Comparison of ENCODE assay signal across 1 cellular context in the genomic region with DNA sequence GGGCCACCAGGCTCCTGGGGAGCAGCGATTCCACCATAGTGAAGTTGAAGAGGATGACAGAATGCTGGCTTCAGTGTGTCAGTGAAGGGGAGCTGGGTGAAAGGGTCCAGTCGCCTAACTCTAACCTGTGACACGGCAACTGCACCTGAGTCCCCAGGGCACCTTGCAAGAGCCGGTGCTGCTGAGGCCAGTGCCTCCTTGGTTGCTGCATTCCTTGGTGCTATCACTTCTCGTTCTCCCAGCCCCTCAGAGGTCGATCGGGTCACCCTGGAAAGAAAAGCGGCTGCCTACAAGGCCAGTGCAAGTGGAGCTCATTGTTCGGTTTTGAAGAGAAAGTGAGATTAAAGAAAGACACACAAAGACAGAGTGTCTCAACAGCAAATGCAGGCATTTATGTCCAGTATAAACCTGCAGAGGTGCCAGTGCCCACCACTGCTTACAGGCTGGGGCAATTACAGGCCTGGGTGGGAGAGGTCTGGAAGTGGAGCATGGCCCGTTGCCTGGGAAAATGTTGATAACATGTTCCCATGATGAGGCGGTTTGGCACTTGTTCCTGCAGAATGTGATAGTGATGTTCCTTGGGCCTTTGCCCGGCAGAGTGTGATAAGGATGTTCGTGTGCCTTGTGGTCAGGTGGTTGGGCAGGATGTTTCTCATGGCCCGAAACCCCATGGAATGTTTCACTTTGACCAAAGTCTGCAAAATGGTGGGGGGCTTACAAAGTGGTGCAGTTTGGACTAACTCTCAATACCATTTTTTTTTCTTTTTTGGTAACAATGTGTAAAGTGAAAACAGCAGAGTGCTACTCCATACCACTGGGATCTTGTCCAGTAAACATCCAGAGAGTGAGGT.
TF ChIP-seq lines count a peak whose summit lies in the region.

No MANE protein-coding gene starts in this region.

TF ChIP-seq in K562, 482 proteins besides CTCF, POLR2A, EP300 and RAD21 (continued from another document and continues in another):
- TF ChIP-seq RNF219 (CRISPR knock-in tag; IDR thresholded peaks at IDR 0.05) (no peak), E4F1 (CRISPR knock-in tag; IDR thresholded peaks at IDR 0.05; ENCODE audit: borderline replicate concordance) (no peak), ZNF274 (IDR thresholded peaks at IDR 0.05; ENCODE audit: borderline replicate concordance, low read depth, low read length) (peak; percentile 26; the same call in 1 of the 2 replicates), E2F3 (CRISPR knock-in tag; IDR thresholded peaks at IDR 0.05) (no peak), ZNF445 (CRISPR knock-in tag; IDR thresholded peaks at IDR 0.05; ENCODE audit: low read depth) (no peak), KDM2B (CRISPR knock-in tag; IDR thresholded peaks at IDR 0.05) (no peak), JUN (IDR thresholded peaks at IDR 0.05; ENCODE audit: borderline replicate concordance, low read depth, low read length) (no peak; the same call in 1 of the 2 replicates), JUN (CRISPR knock-in tag; IDR thresholded peaks at IDR 0.05; ENCODE audit: borderline replicate concordance) (no peak), NCOA2 (IDR thresholded peaks at IDR 0.05; ENCODE audit: partially characterized antibody in 2 of 2) (peak; percentile 70 to 79), HSF4 (CRISPR knock-in tag; IDR thresholded peaks at IDR 0.05; ENCODE audit: borderline replicate concordance) (0 out of 2 replicates have a peak, but pooled peaks have one; percentile 79), WHSC1 (IDR thresholded peaks at IDR 0.05; ENCODE audit: low read length) (no peak), ZNF609 (CRISPR knock-in tag; IDR thresholded peaks at IDR 0.05; ENCODE audit: borderline replicate concordance) (no peak), TGIF2 (CRISPR knock-in tag; IDR thresholded peaks at IDR 0.05) (no peak), SOX6 (IDR thresholded peaks at IDR 0.05) (peak; percentile 84), SNRNP70 (optimal IDR thresholded peaks at IDR 0.05; ENCODE audit: low read depth, low read length) (no peak), MYC (IDR thresholded peaks at IDR 0.05; ENCODE audit: low read depth, low read length) (0 out of 2 replicates have a peak, but pooled peaks have one; percentile 42), MYC (CRISPR knock-in tag; IDR thresholded peaks at IDR 0.05; ENCODE audit: borderline replicate concordance, low read depth) (peak; percentile 54; the same call in 1 of the 2 replicates), TRIM28 (IDR thresholded peaks at IDR 0.05) (no peak; the same call in 1 of the 2 replicates), NR2C1 (IDR thresholded peaks at IDR 0.05) (peak; percentile 61), NR2C1 (tag; IDR thresholded peaks at IDR 0.05) (peak; percentile 70), CREB1 (IDR thresholded peaks at IDR 0.05) (no peak; the same call in 1 of the 2 replicates), CREB1 (CRISPR knock-in tag; IDR thresholded peaks at IDR 0.05) (no peak), BDP1 (IDR thresholded peaks at IDR 0.05; ENCODE audit: insufficient read depth, insufficient read length) (no peak), PHF20 (IDR thresholded peaks at IDR 0.05; ENCODE audit: partially characterized antibody) (no peak)
- TF ChIP-seq, protein P1, sequence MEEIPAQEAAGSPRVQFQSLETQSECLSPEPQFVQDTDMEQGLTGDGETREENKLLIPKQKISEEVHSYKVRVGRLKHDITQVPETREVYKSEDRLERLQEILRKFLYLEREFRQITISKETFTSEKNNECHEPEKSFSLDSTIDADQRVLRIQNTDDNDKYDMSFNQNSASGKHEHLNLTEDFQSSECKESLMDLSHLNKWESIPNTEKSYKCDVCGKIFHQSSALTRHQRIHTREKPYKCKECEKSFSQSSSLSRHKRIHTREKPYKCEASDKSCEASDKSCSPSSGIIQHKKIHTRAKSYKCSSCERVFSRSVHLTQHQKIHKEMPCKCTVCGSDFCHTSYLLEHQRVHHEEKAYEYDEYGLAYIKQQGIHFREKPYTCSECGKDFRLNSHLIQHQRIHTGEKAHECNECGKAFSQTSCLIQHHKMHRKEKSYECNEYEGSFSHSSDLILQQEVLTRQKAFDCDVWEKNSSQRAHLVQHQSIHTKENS (CRISPR knock-in tag; IDR thresholded peaks at IDR 0.05): no peak
- TF ChIP-seq, protein P2, sequence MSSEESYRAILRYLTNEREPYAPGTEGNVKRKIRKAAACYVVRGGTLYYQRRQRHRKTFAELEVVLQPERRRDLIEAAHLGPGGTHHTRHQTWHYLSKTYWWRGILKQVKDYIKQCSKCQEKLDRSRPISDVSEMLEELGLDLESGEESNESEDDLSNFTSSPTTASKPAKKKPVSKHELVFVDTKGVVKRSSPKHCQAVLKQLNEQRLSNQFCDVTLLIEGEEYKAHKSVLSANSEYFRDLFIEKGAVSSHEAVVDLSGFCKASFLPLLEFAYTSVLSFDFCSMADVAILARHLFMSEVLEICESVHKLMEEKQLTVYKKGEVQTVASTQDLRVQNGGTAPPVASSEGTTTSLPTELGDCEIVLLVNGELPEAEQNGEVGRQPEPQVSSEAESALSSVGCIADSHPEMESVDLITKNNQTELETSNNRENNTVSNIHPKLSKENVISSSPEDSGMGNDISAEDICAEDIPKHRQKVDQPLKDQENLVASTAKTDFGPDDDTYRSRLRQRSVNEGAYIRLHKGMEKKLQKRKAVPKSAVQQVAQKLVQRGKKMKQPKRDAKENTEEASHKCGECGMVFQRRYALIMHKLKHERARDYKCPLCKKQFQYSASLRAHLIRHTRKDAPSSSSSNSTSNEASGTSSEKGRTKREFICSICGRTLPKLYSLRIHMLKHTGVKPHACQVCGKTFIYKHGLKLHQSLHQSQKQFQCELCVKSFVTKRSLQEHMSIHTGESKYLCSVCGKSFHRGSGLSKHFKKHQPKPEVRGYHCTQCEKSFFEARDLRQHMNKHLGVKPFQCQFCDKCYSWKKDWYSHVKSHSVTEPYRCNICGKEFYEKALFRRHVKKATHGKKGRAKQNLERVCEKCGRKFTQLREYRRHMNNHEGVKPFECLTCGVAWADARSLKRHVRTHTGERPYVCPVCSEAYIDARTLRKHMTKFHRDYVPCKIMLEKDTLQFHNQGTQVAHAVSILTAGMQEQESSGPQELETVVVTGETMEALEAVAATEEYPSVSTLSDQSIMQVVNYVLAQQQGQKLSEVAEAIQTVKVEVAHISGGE (CRISPR knock-in tag; IDR thresholded peaks at IDR 0.05): peak in 1 of 3 experiments; percentile 77; a peak in 2 of 6 replicates
- TF ChIP-seq, protein P3, sequence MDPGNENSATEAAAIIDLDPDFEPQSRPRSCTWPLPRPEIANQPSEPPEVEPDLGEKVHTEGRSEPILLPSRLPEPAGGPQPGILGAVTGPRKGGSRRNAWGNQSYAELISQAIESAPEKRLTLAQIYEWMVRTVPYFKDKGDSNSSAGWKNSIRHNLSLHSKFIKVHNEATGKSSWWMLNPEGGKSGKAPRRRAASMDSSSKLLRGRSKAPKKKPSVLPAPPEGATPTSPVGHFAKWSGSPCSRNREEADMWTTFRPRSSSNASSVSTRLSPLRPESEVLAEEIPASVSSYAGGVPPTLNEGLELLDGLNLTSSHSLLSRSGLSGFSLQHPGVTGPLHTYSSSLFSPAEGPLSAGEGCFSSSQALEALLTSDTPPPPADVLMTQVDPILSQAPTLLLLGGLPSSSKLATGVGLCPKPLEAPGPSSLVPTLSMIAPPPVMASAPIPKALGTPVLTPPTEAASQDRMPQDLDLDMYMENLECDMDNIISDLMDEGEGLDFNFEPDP (CRISPR knock-in tag; IDR thresholded peaks at IDR 0.05): no peak
